ENCODE assay signal across 20 cellular contexts in the genomic region with DNA sequence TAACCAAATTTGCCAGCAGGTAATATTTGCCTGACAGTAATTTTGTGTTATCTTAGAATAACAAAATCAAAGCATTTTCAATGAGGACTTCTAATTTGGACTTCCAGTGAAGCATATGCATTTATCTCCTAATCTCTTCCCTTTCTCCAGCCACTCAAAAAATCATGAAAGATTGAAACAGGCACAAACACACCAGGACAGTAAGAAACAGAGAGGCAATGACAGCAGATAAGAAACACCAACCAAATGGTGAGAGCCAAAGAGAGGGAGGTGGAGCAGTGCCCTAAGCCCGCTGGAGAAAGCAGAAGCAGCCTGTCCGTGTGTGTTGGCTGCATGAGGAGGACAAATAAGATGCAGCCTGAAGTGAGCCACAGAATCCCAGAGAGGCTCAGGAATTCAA. TPM values are rescaled to one million over a fixed set of nuclear protein-coding genes. Genes with fewer than 3 reads are reported as not detected.
DNase-seq lines count a peak whose midpoint lies in the region; ATAC-seq, FAIRE-seq and TF ChIP-seq lines count a peak whose summit lies in the region.
"Had no signal": no experiment of that assay in that cellular context is flagged by ENCODE, and none has a peak within 500 bp of the region (broad histone marks: within the 10 kb centered on the region; RNA-seq: fewer than 3 reads in every experiment).

No MANE protein-coding gene starts in this region.

- no peak overlapping the region for H3K4me3 Mint-ChIP-seq in mesothelial cell of epicardium
- H3K4me3 Mint-ChIP-seq: CD8-positive, alpha-beta T cell; HFFc6 had no signal

- H3K27ac Mint-ChIP-seq in mesothelial cell of epicardium, result peak overlapping the region; percentile 14
- H3K27ac Mint-ChIP-seq: CD8-positive, alpha-beta T cell; HFFc6 had no signal

- H3K4me3 ChIP-seq in left ventricle myocardium inferior (no peak overlapping the region), uterus (no peak overlapping the region), tibial nerve (no peak overlapping the region), left lung (no peak overlapping the region)
- H3K4me3 ChIP-seq: BLaER1 treated with 17β-estradiol and CSF1 and Interleukin-3, amounts not matched to agents 10 nM and 100 nM had no signal

- no peak for FAIRE-seq in HTR-8/SVneo (lab: Jason Lieb, UNC)

- no peaks in the 10 kb centered on the region for H3K27me3 ChIP-seq in left ventricle myocardium inferior (ENCODE audit: low read depth)
- no peaks in the 10 kb centered on the region for H3K27me3 ChIP-seq in uterus
- no peaks in the 10 kb centered on the region for H3K27me3 ChIP-seq in tibial nerve
- no peaks in the 10 kb centered on the region for H3K27me3 ChIP-seq in left lung
- H3K27me3 ChIP-seq: BLaER1 treated with 17β-estradiol and CSF1 and Interleukin-3, amounts not matched to agents 10 nM and 100 nM had no signal

- intact Hi-C loops in left ventricle myocardium inferior (cut with micrococcal nuclease) (no loop called here), Right ventricle myocardium superior (cut with DNase I) (no loop called here), uterus (cut with DNase I; ENCODE audit: low total_unique reads) (loop anchor here (10.0 kb wide), 1 partner anchor 66 kb away; the partner anchor contains the start of gene CNN3), left lung (cut with DNase I) (loop anchor here in 1 of 2 donors (5.0 kb wide), 1 partner anchor 68 kb away; the partner anchor contains the start of gene CNN3)

- ATAC-seq in Right ventricle myocardium superior (ENCODE audit: poor library complexity) (no peak), left lung (no peak)
- ATAC-seq: CD8-positive, alpha-beta T cell; HCT116 had no signal

- H3K9me3 ChIP-seq in left ventricle myocardium inferior (replicated peaks) (no peaks in the 10 kb centered on the region), uterus (no peaks in the 10 kb centered on the region), tibial nerve (no peaks in the 10 kb centered on the region), left lung (no peaks in the 10 kb centered on the region)
- H3K9me3 ChIP-seq: BLaER1 treated with 17β-estradiol and CSF1 and Interleukin-3, amounts not matched to agents 10 nM and 100 nM had no signal

- no peak for TF ChIP-seq EP300 in tibial nerve (IDR thresholded peaks at IDR 0.05)

- DNase-seq in left ventricle myocardium inferior (no peak), Right ventricle myocardium superior (no peak), astrocyte of the hippocampus (ENCODE audit: low read depth, low spot score) (peak; percentile 30), mesothelial cell of epicardium (ENCODE audit: low spot score in 2 of 2, unreplicated experiment in 2 of 2) (no peak), uterus (no peak), tibial nerve (ENCODE audit: low spot score in 2 of 2) (no peak), HTR-8/SVneo (ENCODE audit: insufficient read length, low spot score) (no peak), left lung (no peak)
- DNase-seq: 8988T; Calu3; CD8-positive, alpha-beta T cell; DMS79 treated with DMSO at 0.1 percent for 48 hours; GF-D8; GOT3; H7; HFFc6 had no signal

- H3K9me3 Mint-ChIP-seq in mesothelial cell of epicardium, result no peaks in the 10 kb centered on the region
- H3K9me3 Mint-ChIP-seq: CD8-positive, alpha-beta T cell; HFFc6 had no signal

- WGBS in tibial nerve, 2 donors, result 66 to 74% methylated on average over 2 of the region's 2 CpGs

- H3K36me3 ChIP-seq in left ventricle myocardium inferior (no peaks in the 10 kb centered on the region), uterus (no peaks in the 10 kb centered on the region), tibial nerve (no peaks in the 10 kb centered on the region), left lung (no peaks in the 10 kb centered on the region)
- H3K36me3 ChIP-seq: BLaER1 treated with 17β-estradiol and CSF1 and Interleukin-3, amounts not matched to agents 10 nM and 100 nM had no signal

- H3K4me1 ChIP-seq in left ventricle myocardium inferior, result peaks cover 32% of the 10 kb centered on the region
- peaks cover 5 to 15% of the 10 kb centered on the region in 2 donors for H3K4me1 ChIP-seq in uterus
- peaks cover 3 to 59% (median 31%) of the 10 kb centered on the region in 4 donors for H3K4me1 ChIP-seq in tibial nerve
- peaks cover 18 to 33% of the 10 kb centered on the region in 2 donors for H3K4me1 ChIP-seq in left lung

- TF ChIP-seq POLR2A in uterus (IDR thresholded peaks at IDR 0.05), result no peak
- no peak for TF ChIP-seq POLR2A in tibial nerve (IDR thresholded peaks at IDR 0.05)

- peaks cover 50% of the 10 kb centered on the region for H3K4me1 Mint-ChIP-seq in mesothelial cell of epicardium

- peaks cover 2% of the 10 kb centered on the region for H3K36me3 Mint-ChIP-seq in mesothelial cell of epicardium
- H3K36me3 Mint-ChIP-seq: CD8-positive, alpha-beta T cell had no signal

- TF ChIP-seq CTCF in left ventricle myocardium inferior (IDR thresholded peaks at IDR 0.05; ENCODE audit: borderline replicate concordance) (no peak), mesothelial cell of epicardium (IDR thresholded peaks at IDR 0.05; ENCODE audit: unreplicated experiment) (no peak), uterus (IDR thresholded peaks at IDR 0.05) (no peak), tibial nerve (IDR thresholded peaks at IDR 0.05) (no peak), left lung (IDR thresholded peaks at IDR 0.05) (no peak)

- H3K27ac ChIP-seq in left ventricle myocardium inferior (replicated peaks), result peak overlapping the region; percentile 4
- peak overlapping the region; percentile 89 to 92 for H3K27ac ChIP-seq in uterus
- H3K27ac ChIP-seq in tibial nerve, result peak overlapping the region in 2 of 4 donors; percentile 90 to 98
- no peak overlapping the region for H3K27ac ChIP-seq in left lung
- H3K27ac ChIP-seq: BLaER1 treated with 17β-estradiol and CSF1 and Interleukin-3, amounts not matched to agents 10 nM and 100 nM; HL-60 had no signal

- no peaks in the 10 kb centered on the region for H3K27me3 Mint-ChIP-seq in mesothelial cell of epicardium (ENCODE audit: low read depth)

RNA-seq across cellular contexts. Expression of gene SLC44A3, which starts 39.0 kb away (rescaled TPM):
- 5.9 TPM for total RNA-seq in left ventricle myocardium inferior
- 3.3 TPM for total RNA-seq in Right ventricle myocardium superior
- 9.2 to 13.2 TPM (median 11.2 TPM) in 3 replicates for total RNA-seq in mesothelial cell of epicardium
- total RNA-seq in uterus, result 10 to 100 TPM in 1 of 4 donors, 1 to 10 TPM in 3; 1.3 to 10.3 (median 4.8) TPM
- 1 to 10 TPM; 1.6 to 8.1 (median 5.3) TPM for total RNA-seq in tibial nerve
- total RNA-seq in left lung, result 10 to 100 TPM; 14.1 to 38.4 TPM
- total RNA-seq: A673; CD8-positive, alpha-beta T cell had no signal

Comparison
In these comparisons a context has a peak if more than half of its experiments do, and no peak if none do; other contexts are left out.
1. H3K27ac ChIP-seq: peak in left ventricle myocardium inferior (single experiment) and uterus (2 of 2); none in left lung (0 of 2).